Comparison of ENCODE assay signal across 28 cellular contexts in the genomic region with DNA sequence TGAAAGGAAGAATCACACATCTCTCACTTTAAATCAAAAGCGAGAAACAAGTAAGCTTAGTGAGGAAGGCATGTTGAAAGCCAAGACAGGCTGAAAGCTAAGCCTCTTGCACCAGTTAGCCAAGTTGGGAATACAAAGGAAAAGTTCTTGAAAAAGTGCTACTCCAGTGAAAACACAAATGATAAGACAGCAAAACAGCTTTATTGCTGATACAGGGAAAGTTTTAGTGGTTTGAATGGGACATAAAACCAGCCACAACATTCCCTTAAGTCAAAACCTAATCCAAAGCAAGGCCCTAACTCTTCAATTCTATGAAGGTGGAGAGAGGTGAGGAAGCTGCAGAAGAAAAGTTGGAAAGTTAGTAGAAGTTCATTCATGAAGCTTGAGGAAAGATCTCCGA.
"Had no signal": no experiment of that assay in that cellular context is flagged by ENCODE, and none has a peak within 500 bp of the region (broad histone marks: within the 10 kb centered on the region; RNA-seq: fewer than 3 reads in every experiment).

No MANE protein-coding gene starts in this region.

- H3K9me3 Mint-ChIP-seq: activated CD4-positive, alpha-beta T cell treated with anti-CD3 and anti-CD28 coated beads, Interleukin-2, amount 10 ng/mL, durations not matched to agents 24 days and 14 days; activated CD8-positive, alpha-beta T cell treated with anti-CD3 and anti-CD28 coated beads for 36 hours; activated naive CD8-positive, alpha-beta T cell treated with anti-CD3 and anti-CD28 coated beads for 36 hours; activated T-cell treated with anti-CD3 and anti-CD28 coated beads, Interleukin-2, amount 50 U/mL, for 72 hours; activated T-helper 17 cell treated with anti-CD3 and anti-CD28 coated beads, Interleukin-2, amount 50 U/mL, for 72 hours had no signal

- H3K27me3 ChIP-seq: ascending aorta, SJCRH30 had no signal

- ATAC-seq: activated CD8-positive, alpha-beta T cell treated with anti-CD3 and anti-CD28 coated beads for 36 hours; activated T-cell treated with anti-CD3 and anti-CD28 coated beads, Interleukin-2, amount 50 U/mL, for 72 hours; activated T-helper 17 cell treated with anti-CD3 and anti-CD28 coated beads, Interleukin-2, amount 50 U/mL, for 72 hours; Panc1 had no signal

- H3K9ac ChIP-seq: KMS-11 had no signal

- H3K4me3 ChIP-seq: ascending aorta, SJCRH30, SK-N-MC had no signal

- H3K9me3 ChIP-seq: SJCRH30 had no signal

- H3K27ac ChIP-seq: ascending aorta, KMS-11, SJCRH30, SK-N-MC, WERI-Rb-1 had no signal

- H3K4me3 Mint-ChIP-seq: activated CD4-positive, alpha-beta T cell treated with anti-CD3 and anti-CD28 coated beads, Interleukin-2, amount 10 ng/mL, durations not matched to agents 24 days and 14 days; activated CD8-positive, alpha-beta T cell treated with anti-CD3 and anti-CD28 coated beads for 36 hours; activated naive CD8-positive, alpha-beta T cell treated with anti-CD3 and anti-CD28 coated beads for 36 hours; activated T-cell treated with anti-CD3 and anti-CD28 coated beads, Interleukin-2, amount 50 U/mL, for 72 hours; activated T-helper 17 cell treated with anti-CD3 and anti-CD28 coated beads, Interleukin-2, amount 50 U/mL, for 72 hours had no signal

- H3K36me3 ChIP-seq: ascending aorta, SJCRH30, WERI-Rb-1 had no signal

- H3K4me2 ChIP-seq: KMS-11 had no signal

- H3K27ac Mint-ChIP-seq: activated CD4-positive, alpha-beta T cell treated with anti-CD3 and anti-CD28 coated beads, Interleukin-2, amount 10 ng/mL, durations not matched to agents 24 days and 14 days; activated CD8-positive, alpha-beta T cell treated with anti-CD3 and anti-CD28 coated beads for 36 hours; activated naive CD8-positive, alpha-beta T cell treated with anti-CD3 and anti-CD28 coated beads for 36 hours; activated T-cell treated with anti-CD3 and anti-CD28 coated beads, Interleukin-2, amount 50 U/mL, for 72 hours; activated T-helper 17 cell treated with anti-CD3 and anti-CD28 coated beads, Interleukin-2, amount 50 U/mL, for 72 hours had no signal

- DNase-seq: activated CD4-positive, alpha-beta T cell treated with anti-CD3 and anti-CD28 coated beads, Interleukin-2, amount 10 ng/mL, durations not matched to agents 24 days and 14 days; activated CD4-positive, alpha-beta T cell treated with anti-CD3 and anti-CD28 coated beads, Interleukin-2, amount 50 U/mL, for 4 hours; activated CD4-positive, CD25-positive, alpha-beta regulatory T cell; activated CD8-positive, alpha-beta T cell treated with anti-CD3 and anti-CD28 coated beads for 36 hours; activated effector memory CD4-positive, alpha-beta T cell treated with anti-CD3 and anti-CD28 coated beads, Interleukin-2, amount 50 U/mL, for 16 hours; activated naive CD4-positive, alpha-beta T cell; activated naive CD4-positive, alpha-beta T cell treated with anti-CD3 and anti-CD28 coated beads, Interleukin-2, amount 50 U/mL, for 16 hours; activated naive CD8-positive, alpha-beta T cell treated with anti-CD3 and anti-CD28 coated beads for 36 hours; activated T-cell treated with anti-CD3 and anti-CD28 coated beads, Interleukin-2, amount 50 U/mL, for 1 hour; activated T-cell treated with anti-CD3 and anti-CD28 coated beads, Interleukin-2, amount 50 U/mL, for 72 hours; amniotic stem cell; MM.1S; MV-4-11; NCI-H1092; NCI-H1436 treated with DMSO at 0.1 percent for 48 hours; NCI-H1694 treated with DMSO at 0.1 percent for 48 hours; NCI-H2029; NCI-H345; NCI-H524 treated with DMSO at 0.1 percent for 48 hours; SHP77; SJCRH30; T1000; WERI-Rb-1 had no signal

- H3K27me3 Mint-ChIP-seq: activated CD4-positive, alpha-beta T cell treated with anti-CD3 and anti-CD28 coated beads, Interleukin-2, amount 10 ng/mL, durations not matched to agents 24 days and 14 days; activated CD8-positive, alpha-beta T cell treated with anti-CD3 and anti-CD28 coated beads for 36 hours; activated naive CD8-positive, alpha-beta T cell treated with anti-CD3 and anti-CD28 coated beads for 36 hours; activated T-helper 17 cell treated with anti-CD3 and anti-CD28 coated beads, Interleukin-2, amount 50 U/mL, for 72 hours had no signal
